ENCODE assay signal across 14 cellular contexts in the genomic region with DNA sequence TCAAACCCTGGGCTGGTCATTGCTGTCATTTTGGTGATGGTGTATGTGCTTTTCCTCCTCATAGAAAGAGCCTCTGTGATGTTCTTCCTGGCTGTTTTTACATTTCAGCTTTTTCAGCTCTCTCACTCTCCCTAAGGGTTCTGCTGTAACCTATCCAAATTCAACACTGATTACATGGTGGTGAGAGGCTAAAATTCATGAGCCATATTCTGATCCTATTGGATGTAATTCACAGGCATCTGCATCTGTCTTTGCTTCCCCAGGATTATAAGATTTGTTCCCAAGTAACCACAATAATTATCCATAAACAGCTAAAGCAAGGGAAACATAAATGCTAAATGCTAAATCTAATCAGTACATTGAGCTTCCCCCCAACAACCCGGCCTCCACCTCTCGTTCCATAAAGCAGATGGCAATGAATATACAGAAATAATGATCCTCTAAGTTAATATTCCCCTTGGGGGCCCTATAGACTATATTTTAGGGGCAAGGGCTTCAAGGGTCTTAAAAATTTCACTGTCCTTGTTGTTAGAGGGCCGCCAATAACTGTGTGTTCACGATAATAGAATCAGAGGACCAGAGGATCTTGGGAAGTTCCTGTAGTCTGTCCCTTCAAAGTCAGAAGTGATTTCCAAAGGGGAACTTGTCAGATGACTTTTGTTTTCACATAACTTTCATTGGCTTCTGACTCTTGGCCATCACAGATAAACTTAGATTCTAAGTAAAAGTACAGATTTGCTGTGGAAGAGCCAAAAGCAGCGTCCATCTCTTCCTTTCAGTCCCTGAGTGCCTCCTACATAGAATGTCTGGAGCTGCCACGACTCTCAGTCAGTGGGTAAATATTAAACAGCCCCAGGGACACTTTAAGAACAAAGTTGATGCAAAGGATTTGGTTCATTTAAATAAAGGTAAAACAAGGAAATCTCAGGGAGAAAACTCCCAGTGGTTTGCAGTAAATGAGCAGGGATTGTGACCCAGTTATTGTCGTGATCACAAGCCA.
DNase-seq lines count a peak whose midpoint lies in the region; ATAC-seq and TF ChIP-seq lines count a peak whose summit lies in the region.
"Had no signal": no experiment of that assay in that cellular context is flagged by ENCODE, and none has a peak within 500 bp of the region (broad histone marks: within the 10 kb centered on the region; RNA-seq: fewer than 3 reads in every experiment).

No MANE protein-coding gene starts in this region.

- H3K36me3 ChIP-seq in breast epithelium (no peaks in the 10 kb centered on the region), hepatocyte (replicated peaks; ENCODE audit: insufficient read depth, low read depth) (no peaks in the 10 kb centered on the region)

- TF ChIP-seq CTCF in Calu3 (IDR thresholded peaks at IDR 0.05; ENCODE audit: unreplicated experiment): no peak
- TF ChIP-seq CTCF in breast epithelium (IDR thresholded peaks at IDR 0.05): no peak
- TF ChIP-seq CTCF in hepatocyte (IDR thresholded peaks at IDR 0.05; ENCODE audit: poor library complexity): no peak

- peaks cover 36% of the 10 kb centered on the region for H3K4me1 Mint-ChIP-seq in Calu3 (ENCODE audit: low read depth, unreplicated experiment)

- H3K9me3 ChIP-seq in breast epithelium (no peaks in the 10 kb centered on the region), hepatocyte (ENCODE audit: low read depth) (no peaks in the 10 kb centered on the region)

- peak overlapping the region; percentile 93 for H3K27ac Mint-ChIP-seq in Calu3 (ENCODE audit: unreplicated experiment)
- H3K27ac Mint-ChIP-seq: activated CD4-positive, alpha-beta memory T cell treated with anti-CD3 and anti-CD28 coated beads for 36 hours; CD4-positive, alpha-beta memory T cell; naive thymus-derived CD8-positive, alpha-beta T cell had no signal

- no peaks in the 10 kb centered on the region for H3K9me2 ChIP-seq in hepatocyte (replicated peaks; ENCODE audit: insufficient read depth)

- no peak for TF ChIP-seq POLR2A in breast epithelium (IDR thresholded peaks at IDR 0.05)

- no peak overlapping the region for H3K4me3 Mint-ChIP-seq in Calu3 (ENCODE audit: low read depth, unreplicated experiment)
- H3K4me3 Mint-ChIP-seq: activated CD4-positive, alpha-beta memory T cell treated with anti-CD3 and anti-CD28 coated beads for 36 hours; CD4-positive, alpha-beta memory T cell; naive thymus-derived CD8-positive, alpha-beta T cell had no signal

- H3K27me3 ChIP-seq in breast epithelium (no peaks in the 10 kb centered on the region), hepatocyte (no peaks in the 10 kb centered on the region)

- no TSS peak for BruUV-seq in Calu3 (replicated peaks; lab: Mats Ljungman, UMichigan)

- ATAC-seq in GM19397 (IDR thresholded peaks at IDR 0.05; ENCODE audit: unreplicated experiment) (no peak), GM19023 (IDR thresholded peaks at IDR 0.05; ENCODE audit: unreplicated experiment) (no peak)
- ATAC-seq: naive thymus-derived CD8-positive, alpha-beta T cell had no signal

- no peak overlapping the region for H2AFZ ChIP-seq in hepatocyte

- peaks cover 2% of the 10 kb centered on the region for H3K36me3 Mint-ChIP-seq in Calu3 (ENCODE audit: insufficient read depth, unreplicated experiment)
- H3K36me3 Mint-ChIP-seq: activated CD4-positive, alpha-beta memory T cell treated with anti-CD3 and anti-CD28 coated beads for 36 hours; CD4-positive, alpha-beta memory T cell; naive thymus-derived CD8-positive, alpha-beta T cell had no signal

- H3K4me2 ChIP-seq in hepatocyte: peak overlapping the region; percentile 47

- CTCF ChIA-PET in Calu3 (lab: Charles Lee): interaction anchor here (0.6 kb wide), 2 partner anchors 31 to 297 kb away, joined by 3 read pairs; no protein-coding TSS in a partner anchor

- H3K27ac ChIP-seq in breast epithelium (peak overlapping the region; percentile 10 to 56), hepatocyte (peak overlapping the region; percentile 79)

- no peaks in the 10 kb centered on the region for H3K9me3 Mint-ChIP-seq in Calu3 (ENCODE audit: low read depth, unreplicated experiment)
- H3K9me3 Mint-ChIP-seq: activated CD4-positive, alpha-beta memory T cell treated with anti-CD3 and anti-CD28 coated beads for 36 hours; CD4-positive, alpha-beta memory T cell had no signal

- H4K20me1 ChIP-seq in hepatocyte (ENCODE audit: insufficient read depth, poor library complexity, severe bottlenecking): no peaks in the 10 kb centered on the region

- H3K79me2 ChIP-seq in hepatocyte: no peaks in the 10 kb centered on the region

- H3K4me3 ChIP-seq in breast epithelium: no peak overlapping the region
- no peak overlapping the region for H3K4me3 ChIP-seq in hepatocyte

- intact Hi-C loops in Calu3 (cut with micrococcal nuclease; ENCODE audit: unreplicated experiment): loop anchor here (10.0 kb wide), 2 partner anchors 622 to 672 kb away; no protein-coding TSS in a partner anchor
- intact Hi-C loops in breast epithelium (cut with DNase I; ENCODE audit: low total_unique reads): no loop called here

- H3K27me3 Mint-ChIP-seq in Calu3 (ENCODE audit: unreplicated experiment): no peaks in the 10 kb centered on the region

- no peak for DNase-seq in Calu3
- no peak for DNase-seq in breast epithelium (ENCODE audit: low spot score in 2 of 2)
- DNase-seq in hepatocyte (ENCODE audit: low spot score): peak; percentile 10
- peak; percentile 72 for DNase-seq in renal cortical epithelial cell (ENCODE audit: low read depth)
- DNase-seq in activated effector memory CD4-positive, alpha-beta T cell treated with anti-CD3 and anti-CD28 coated beads, Interleukin-2, amount 50 U/mL, for 16 hours: no peak
- no peak for DNase-seq in SIG-M5 treated with dmso at 0.1 percent for 504 hours (lab: John Stamatoyannopoulos, UW; ENCODE audit: unreplicated experiment)
- DNase-seq: activated CD4-positive, alpha-beta memory T cell treated with anti-CD3 and anti-CD28 coated beads for 36 hours; amygdala; CD4-positive, alpha-beta memory T cell; naive thymus-derived CD8-positive, alpha-beta T cell; NCI-H1930; NCI-H510A treated with DMSO at 0.1 percent for 48 hours had no signal

- WGBS in hepatocyte (ENCODE audit: low lambda C conversion rate, missing lambda C conversion rate): 54% methylated on average over 7 of the region's 7 CpGs

- H3K4me1 ChIP-seq in breast epithelium (no peaks in the 10 kb centered on the region), hepatocyte (ENCODE audit: insufficient read depth) (peaks cover 27% of the 10 kb centered on the region)

Comparison
In these comparisons a context has a peak if more than half of its experiments do, and no peak if none do; other contexts are left out.
1. DNase-seq: peak in hepatocyte (single experiment) and renal cortical epithelial cell (single experiment); none in Calu3 (single experiment), breast epithelium (0 of 2), activated effector memory CD4-positive, alpha-beta T cell treated with anti-CD3 and anti-CD28 coated beads, Interleukin-2, amount 50 U/mL, for 16 hours (single experiment) and SIG-M5 treated with dmso at 0.1 percent for 504 hours (single experiment).